In genomic region chr4:39464886-39465501, GRCh38 we compare ENCODE assay signal across 1 cellular context.
TF ChIP-seq lines count a peak whose summit lies in the region.

No MANE protein-coding gene starts in this region.

TF ChIP-seq in K562, 482 proteins besides CTCF, POLR2A, EP300 and RAD21 (continued from another document and continues in another):
- TF ChIP-seq RBM17 (IDR thresholded peaks at IDR 0.05; ENCODE audit: borderline replicate concordance, low read depth, low read length) = no peak
- TF ChIP-seq FOXM1 (IDR thresholded peaks at IDR 0.05; ENCODE audit: low read depth) = 0 out of 2 replicates have a peak, but pooled peaks have one; percentile 24
- TF ChIP-seq FOXM1 (CRISPR knock-in tag; IDR thresholded peaks at IDR 0.05; ENCODE audit: low read depth) = no peak
- no peak for TF ChIP-seq ZNF253 (CRISPR knock-in tag; conservative IDR thresholded peaks at IDR 0.05)
- TF ChIP-seq ZBTB12 (CRISPR knock-in tag; IDR thresholded peaks at IDR 0.05) = peak; percentile 75
- TF ChIP-seq ZNF174 (CRISPR knock-in tag; IDR thresholded peaks at IDR 0.05) = no peak
- peak; percentile 71 for TF ChIP-seq EP400 (IDR thresholded peaks at IDR 0.05)
- no peak for TF ChIP-seq ZNF77 (CRISPR knock-in tag; IDR thresholded peaks at IDR 0.05)
- TF ChIP-seq SIN3A (IDR thresholded peaks at IDR 0.05; ENCODE audit: borderline replicate concordance in 2 of 2, control insufficient read depth in 1 of 2, low read depth in 2 of 2, low read length in 2 of 2) = no peak
- no peak for TF ChIP-seq HDGF (IDR thresholded peaks at IDR 0.05)
- TF ChIP-seq ARID4B (CRISPR knock-in tag; IDR thresholded peaks at IDR 0.05) = no peak
- TF ChIP-seq ESRRA (IDR thresholded peaks at IDR 0.05; ENCODE audit: borderline replicate concordance, low read depth) = no peak; the same call in 1 of the 2 replicates
- TF ChIP-seq BCLAF1 (IDR thresholded peaks at IDR 0.05; ENCODE audit: borderline replicate concordance in 1 of 2, control insufficient read depth in 1 of 2, low read depth in 2 of 2, low read length in 1 of 2) = no peak
- no peak for TF ChIP-seq NCOR1 (IDR thresholded peaks at IDR 0.05)
- TF ChIP-seq ZNF24 (IDR thresholded peaks at IDR 0.05) = no peak
- TF ChIP-seq ZBTB34 (CRISPR knock-in tag; IDR thresholded peaks at IDR 0.05) = no peak
- peak; percentile 88 for TF ChIP-seq CREB1 (IDR thresholded peaks at IDR 0.05)
- TF ChIP-seq CREB1 (CRISPR knock-in tag; IDR thresholded peaks at IDR 0.05) = peak; percentile 82
- TF ChIP-seq ATF1 (CRISPR knock-in tag; IDR thresholded peaks at IDR 0.05) = no peak
- peak; percentile 95 for TF ChIP-seq ATF1 (tag; IDR thresholded peaks at IDR 0.05)
- 0 out of 2 replicates have a peak, but pooled peaks have one; percentile 22 for TF ChIP-seq ZNF41 (CRISPR knock-in tag; conservative IDR thresholded peaks at IDR 0.05)
- TF ChIP-seq CHAMP1 (IDR thresholded peaks at IDR 0.05) = 0 out of 2 replicates have a peak, but pooled peaks have one; percentile 64
- TF ChIP-seq IRF2 (CRISPR knock-in tag; IDR thresholded peaks at IDR 0.05) = no peak
- TF ChIP-seq TEAD1 (CRISPR knock-in tag; IDR thresholded peaks at IDR 0.05) = no peak
- no peak for TF ChIP-seq CBX2 (IDR thresholded peaks at IDR 0.05; ENCODE audit: insufficient read depth, low read length, poor library complexity, severe bottlenecking)
- TF ChIP-seq CEBPG (CRISPR knock-in tag; IDR thresholded peaks at IDR 0.05) = peak; percentile 72
- peak; percentile 51 to 85; a peak in 3 of 4 replicates for TF ChIP-seq CEBPG (tag; conservative IDR thresholded peaks at IDR 0.05 in 1 of 2, IDR thresholded peaks at IDR 0.05 in 1 of 2)
- TF ChIP-seq ELF1 (tag; IDR thresholded peaks at IDR 0.05) = no peak
- TF ChIP-seq CHD1 (IDR thresholded peaks at IDR 0.05; ENCODE audit: low read length) = no peak
- no peak for TF ChIP-seq ELF2 (CRISPR knock-in tag; IDR thresholded peaks at IDR 0.05)
- TF ChIP-seq GTF2F1 (IDR thresholded peaks at IDR 0.05; ENCODE audit: low read depth, low read length) = no peak
- 0 out of 2 replicates have a peak, but pooled peaks have one; percentile 49 for TF ChIP-seq ATF4 (CRISPR knock-in tag; IDR thresholded peaks at IDR 0.05)
- peak; percentile 38; the same call in 1 of the 2 replicates for TF ChIP-seq CREB3 (tag; conservative IDR thresholded peaks at IDR 0.05; ENCODE audit: low read depth)
- TF ChIP-seq PREB (CRISPR knock-in tag; IDR thresholded peaks at IDR 0.05) = no peak
- TF ChIP-seq TARDBP (IDR thresholded peaks at IDR 0.05) = no peak
- no peak for TF ChIP-seq ZNF780A (CRISPR knock-in tag; IDR thresholded peaks at IDR 0.05)
- TF ChIP-seq RBM25 (IDR thresholded peaks at IDR 0.05; ENCODE audit: low read depth, low read length, severe bottlenecking) = no peak
- no peak for TF ChIP-seq CHD4 (IDR thresholded peaks at IDR 0.05; ENCODE audit: insufficient read depth, insufficient replicate concordance, low read depth, low read length, poor library complexity, severe bottlenecking)
- peak; percentile 61; the same call in 1 of the 2 replicates for TF ChIP-seq ZNF644 (tag; IDR thresholded peaks at IDR 0.05; ENCODE audit: low read depth)
- TF ChIP-seq CBX5 (IDR thresholded peaks at IDR 0.05; ENCODE audit: borderline replicate concordance, low read depth) = no peak
- TF ChIP-seq NFATC3 (IDR thresholded peaks at IDR 0.05) = no peak
- peak; percentile 37 for TF ChIP-seq TBP (optimal IDR thresholded peaks at IDR 0.05; ENCODE audit: low read depth, low read length)
- no peak for TF ChIP-seq HMG20A (CRISPR knock-in tag; conservative IDR thresholded peaks at IDR 0.05)
- TF ChIP-seq SOX6 (IDR thresholded peaks at IDR 0.05) = peak; percentile 51; the same call in 1 of the 2 replicates
- no peak for TF ChIP-seq MXD1 (CRISPR knock-in tag; IDR thresholded peaks at IDR 0.05; ENCODE audit: borderline replicate concordance, poor library complexity, severe bottlenecking)
- no peak for TF ChIP-seq ZNF212 (CRISPR knock-in tag; IDR thresholded peaks at IDR 0.05)
- TF ChIP-seq BACH1 (tag; IDR thresholded peaks at IDR 0.05) = peak; percentile 75
- TF ChIP-seq RBFOX2 (IDR thresholded peaks at IDR 0.05; ENCODE audit: low read depth, low read length) = no peak
- no peak for TF ChIP-seq PBX2 (CRISPR knock-in tag; IDR thresholded peaks at IDR 0.05; ENCODE audit: low read depth)
- 0 out of 2 replicates have a peak, but pooled peaks have one; percentile 18 for TF ChIP-seq PBX2 (tag; conservative IDR thresholded peaks at IDR 0.05; ENCODE audit: low read depth)
